Comparison of ENCODE assay signal across 29 cellular contexts in the genomic region with DNA sequence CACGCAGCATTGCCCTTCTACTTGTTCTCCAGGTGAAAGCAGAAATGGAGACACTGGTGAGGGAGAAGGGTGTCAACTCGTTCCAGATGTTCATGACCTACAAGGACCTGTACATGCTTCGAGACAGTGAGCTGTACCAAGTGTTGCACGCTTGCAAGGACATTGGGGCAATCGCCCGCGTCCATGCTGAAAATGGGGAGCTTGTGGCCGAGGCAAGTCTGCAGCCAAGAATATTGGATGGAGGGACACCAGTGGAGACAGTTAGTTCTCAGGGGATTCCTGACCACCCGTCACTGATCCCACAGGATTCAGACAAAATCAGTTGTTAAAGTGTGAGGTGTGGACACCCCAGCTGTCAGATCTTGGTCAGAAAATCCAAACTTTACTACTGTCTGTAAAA.
"Had no signal": no experiment of that assay in that cellular context is flagged by ENCODE, and none has a peak within 500 bp of the region (broad histone marks: within the 10 kb centered on the region; RNA-seq: fewer than 3 reads in every experiment).

No MANE protein-coding gene starts in this region.

- ATAC-seq: naive thymus-derived CD4-positive, alpha-beta T cell; natural killer cell; psoas muscle; right cardiac atrium; right lobe of liver; stimulated activated memory B cell treated with anti-CD40 and anti-IgM and Interleukin-4, amounts not matched to agents 10 μg/mL and 1 μg/mL and 100 μg/mL, for 72 hours had no signal

- H3K9ac ChIP-seq: neural progenitor cell, parathyroid adenoma had no signal

- H3K36me3 Mint-ChIP-seq: naive thymus-derived CD4-positive, alpha-beta T cell; natural killer cell; stimulated activated memory B cell treated with anti-CD40 and anti-IgM and Interleukin-4, amounts not matched to agents 10 μg/mL and 1 μg/mL and 100 μg/mL, for 72 hours had no signal

- H3K4me2 ChIP-seq: neural progenitor cell had no signal

- H3K4me3 ChIP-seq: neural progenitor cell, ovary, psoas muscle, right lobe of liver, sigmoid colon, stomach, thoracic aorta, thyroid gland, tibial nerve, upper lobe of left lung, uterus had no signal

- H3K79me2 ChIP-seq: parathyroid adenoma had no signal

- DNase-seq: naive thymus-derived CD4-positive, alpha-beta T cell; natural killer cell; nucleus accumbens; ovary; psoas muscle; right cardiac atrium; right lobe of liver; sigmoid colon; small intestine; stimulated activated CD4-positive, alpha-beta T cell treated with anti-CD3 and anti-CD28 coated beads, Interleukin-12 subunit alpha, Interleukin-12 subunit beta, amount 100 ng/mL, for 4 hours; stimulated activated CD4-positive, alpha-beta T cell treated with anti-CD3 and anti-CD28 coated beads, Interleukin-1b, Interleukin-23, amount 100 ng/mL, for 48 hours; stimulated activated CD4-positive, alpha-beta T cell treated with anti-CD3 and anti-CD28 coated beads, Interleukin-4, amount 100 ng/mL, for 1 hour; stimulated activated CD4-positive, alpha-beta T cell treated with anti-CD3 and anti-CD28 coated beads, Interleukin-4, amount 100 ng/mL, for 4 hours; stimulated activated CD8-positive, alpha-beta memory T cell treated with anti-CD3 and anti-CD28 coated beads, Interleukin-4, amount 100 ng/mL, for 48 hours; stimulated activated naive CD4-positive, alpha-beta T cell; thyroid gland; trophoblast cell; upper lobe of left lung; uterus had no signal

- H3K4me3 Mint-ChIP-seq: naive thymus-derived CD4-positive, alpha-beta T cell; natural killer cell; nephron; neural progenitor cell; stimulated activated memory B cell treated with anti-CD40 and anti-IgM and Interleukin-4, amounts not matched to agents 10 μg/mL and 1 μg/mL and 100 μg/mL, for 72 hours; stimulated activated naive CD8-positive, alpha-beta T cell treated with anti-CD3 and anti-CD28 coated beads, Interleukin-15, Interleukin-2, amounts not matched to agents 100 ng/mL and 50 ng/mL, for 24 hours had no signal

- H3K9me3 ChIP-seq: neutrophil, ovary, psoas muscle, right lobe of liver, sigmoid colon, stomach, thoracic aorta, thyroid gland, tibial nerve, upper lobe of left lung, uterus had no signal

- H3K4me1 Mint-ChIP-seq: stimulated activated memory B cell treated with anti-CD40 and anti-IgM and Interleukin-4, amounts not matched to agents 10 μg/mL and 1 μg/mL and 100 μg/mL, for 72 hours had no signal

- H3K36me3 ChIP-seq: neural progenitor cell, neutrophil, ovary, right lobe of liver, sigmoid colon, stomach, thoracic aorta, thyroid gland, tibial nerve, upper lobe of left lung, uterus had no signal

- H3K27ac Mint-ChIP-seq: naive thymus-derived CD4-positive, alpha-beta T cell; natural killer cell; neural progenitor cell; progenitor cell of endocrine pancreas; stimulated activated memory B cell treated with anti-CD40 and anti-IgM and Interleukin-4, amounts not matched to agents 10 μg/mL and 1 μg/mL and 100 μg/mL, for 72 hours; stimulated activated naive CD8-positive, alpha-beta T cell treated with anti-CD3 and anti-CD28 coated beads, Interleukin-15, Interleukin-2, amounts not matched to agents 100 ng/mL and 50 ng/mL, for 24 hours had no signal

- H2AFZ ChIP-seq: neural progenitor cell, parathyroid adenoma had no signal

- H3K9me3 Mint-ChIP-seq: naive thymus-derived CD4-positive, alpha-beta T cell; natural killer cell; nephron; neural progenitor cell; stimulated activated memory B cell treated with anti-CD40 and anti-IgM and Interleukin-4, amounts not matched to agents 10 μg/mL and 1 μg/mL and 100 μg/mL, for 72 hours; stimulated activated naive CD8-positive, alpha-beta T cell treated with anti-CD3 and anti-CD28 coated beads, Interleukin-15, Interleukin-2, amounts not matched to agents 100 ng/mL and 50 ng/mL, for 24 hours had no signal

- H3K27ac ChIP-seq: neural progenitor cell, neutrophil, ovary, parathyroid adenoma, psoas muscle, right lobe of liver, sigmoid colon, stomach, thoracic aorta, thyroid gland, tibial nerve, upper lobe of left lung, uterus had no signal

- H3K27me3 Mint-ChIP-seq: progenitor cell of endocrine pancreas had no signal

- H3K4me1 ChIP-seq: parathyroid adenoma, psoas muscle, right lobe of liver, thyroid gland, upper lobe of left lung, uterus had no signal

- H3K27me3 ChIP-seq: neural progenitor cell, ovary, right lobe of liver, thyroid gland, upper lobe of left lung, uterus had no signal
